In genomic region chr18:45839415-45840395, GRCh38 we compare ENCODE assay signal across 8 cellular contexts. TPM values are rescaled to one million over a fixed set of nuclear protein-coding genes. Genes with fewer than 3 reads are reported as not detected.
DNase-seq lines count a peak whose midpoint lies in the region; ATAC-seq and TF ChIP-seq lines count a peak whose summit lies in the region.

No MANE protein-coding gene starts in this region.

- H3K4me1 Mint-ChIP-seq in immature natural killer cell: peaks cover 15 to 20% of the 10 kb centered on the region in 2 donors

- TF ChIP-seq POLR2A in transverse colon (IDR thresholded peaks at IDR 0.05) (no peak), ovary (IDR thresholded peaks at IDR 0.05) (no peak)

- CTCF ChIA-PET in BJ (lab: Yijun Ruan, JAX): interaction anchor here (0.6 to 4.1 kb wide), 28 partner anchors 8 to 174 kb away, joined by 3 to 46 read pairs (median 4); partner anchors contain the start of gene SLC14A1

- no peaks in the 10 kb centered on the region for H3K9me3 Mint-ChIP-seq in immature natural killer cell

- peak; percentile 54 for ATAC-seq in GM18502 (IDR thresholded peaks at IDR 0.05; ENCODE audit: poor library complexity, unreplicated experiment)

- POLR2A ChIA-PET in BJ (lab: Charles Lee): no interaction called here

- H3K36me3 ChIP-seq in BJ (ENCODE audit: control insufficient read depth, insufficient read depth, low read length): no peaks in the 10 kb centered on the region
- no peaks in the 10 kb centered on the region for H3K36me3 ChIP-seq in ascending aorta
- H3K36me3 ChIP-seq in transverse colon: no peaks in the 10 kb centered on the region
- no peaks in the 10 kb centered on the region for H3K36me3 ChIP-seq in ovary

- DNase-seq in BJ (ENCODE audit: low read depth) (no peak), NCI-H146 treated with DMSO at 0.1 percent for 48 hours (lab: John Stamatoyannopoulos, UW; ENCODE audit: unreplicated experiment) (peak; percentile 28), ascending aorta (ENCODE audit: low spot score in 2 of 2) (no peak), immature natural killer cell (peak; percentile 13 to 38 (median 36)), transverse colon (no peak), ovary (no peak), GM20000 (ENCODE audit: low spot score) (no peak)

- H3K4me3 Mint-ChIP-seq in immature natural killer cell: peak overlapping the region; percentile 28 to 78 (median 57)

- peaks cover 2 to 19% (median 9%) of the 10 kb centered on the region in 3 donors for H3K27me3 Mint-ChIP-seq in immature natural killer cell (ENCODE audit: low read depth in 3 of 3)

- WGBS in transverse colon (ENCODE audit: low coverage in 1 of 2), 2 donors: 56% methylated on average over 13 of the region's 13 CpGs; no CpG with 5 or more reads in 1 of the 2 donors
- 50 to 56% (median 53%) methylated on average over 13 of the region's 13 CpGs for WGBS in ovary, 3 donors

- no peak overlapping the region for H3K4me3 ChIP-seq in BJ (ENCODE audit: low read depth, low read length)
- H3K4me3 ChIP-seq in ascending aorta: no peak overlapping the region
- H3K4me3 ChIP-seq in transverse colon: no peak overlapping the region
- no peak overlapping the region for H3K4me3 ChIP-seq in ovary

- H3K4me1 ChIP-seq in ascending aorta (peaks cover 2 to 14% of the 10 kb centered on the region in 2 donors), transverse colon (peaks cover 6 to 23% (median 19%) of the 10 kb centered on the region in 4 donors), ovary (ENCODE audit: insufficient read depth) (peaks cover 7% of the 10 kb centered on the region)

- TF ChIP-seq EP300 in transverse colon (IDR thresholded peaks at IDR 0.05; ENCODE audit: low read depth) (no peak), ovary (IDR thresholded peaks at IDR 0.05) (no peak)

- H3K27me3 ChIP-seq in BJ (ENCODE audit: control insufficient read depth, insufficient read depth, low read length): peaks cover 4% of the 10 kb centered on the region
- no peaks in the 10 kb centered on the region for H3K27me3 ChIP-seq in ascending aorta
- peaks cover 50% of the 10 kb centered on the region for H3K27me3 ChIP-seq in transverse colon
- no peaks in the 10 kb centered on the region for H3K27me3 ChIP-seq in ovary

- in situ Hi-C loops in transverse colon (cut with MboI; ENCODE audit: low pct_ligation_motif_present in 1 of 4, low pct_unique_long_range_greater_than_20kb in 1 of 4, low sequenced_read_pairs in 3 of 4): no loop called here

- peaks cover 0 to 4% (median 0%) of the 10 kb centered on the region in 3 donors for H3K36me3 Mint-ChIP-seq in immature natural killer cell

- peak overlapping the region in 1 of 6 donors; percentile 73 for H3K27ac Mint-ChIP-seq in immature natural killer cell

- H3K27ac ChIP-seq in ascending aorta (no peak overlapping the region), transverse colon (no peak overlapping the region), ovary (no peak overlapping the region)

- H3K9me3 ChIP-seq in ascending aorta (no peaks in the 10 kb centered on the region), transverse colon (no peaks in the 10 kb centered on the region), ovary (no peaks in the 10 kb centered on the region)

- peak; percentile 83 for TF ChIP-seq CTCF in BJ (IDR thresholded peaks at IDR 0.05; ENCODE audit: insufficient read depth, low read depth, low read length)
- peak; percentile 53 to 72 (median 59) for TF ChIP-seq CTCF in ascending aorta (IDR thresholded peaks at IDR 0.05)
- TF ChIP-seq CTCF in transverse colon (IDR thresholded peaks at IDR 0.05): peak in 4 of 5 experiments; percentile 14 to 35 (median 23)
- no peak for TF ChIP-seq CTCF in ovary (IDR thresholded peaks at IDR 0.05)
- no peak for TF ChIP-seq CTCF in GM20000 (IDR thresholded peaks at IDR 0.05; ENCODE audit: extremely low read depth, missing control alignments)

- intact Hi-C loops in ascending aorta (cut with DNase I): loop anchor here (1.0 to 2.0 kb wide), 4 partner anchors 65 to 175 kb away; no protein-coding TSS in a partner anchor
- intact Hi-C loops in transverse colon (cut with DNase I; ENCODE audit: low total_unique reads): no loop called here
- intact Hi-C loops in ovary (cut with DNase I): no loop called here

RNA-seq across cellular contexts. Expression of gene SIGLEC15, which starts 14.2 kb away (rescaled TPM):
- polyA plus RNA-seq in BJ (2011; rRNA removed) (0.04 and 0.06 TPM in 2 replicates), immature natural killer cell (under 1 TPM in 2 of 3 donors, not detected in 1; 0.09 to 0.20 TPM), ovary (under 1 TPM in 1 of 2 donors, not detected in 1; 0.05 TPM)
- 0.05 TPM in 1 of 2 replicates, not detected in the other for polyA minus RNA-seq in BJ (2011; rRNA and poly(A)+ RNA removed)
- total RNA-seq in ascending aorta (not detected), transverse colon (not detected), ovary (1 to 10 TPM in 1 of 7 donors, under 1 TPM in 4, not detected in 2; 0.12 to 1.4 (median 0.30) TPM)

Comparison
In these comparisons a context has a peak if more than half of its experiments do, and no peak if none do; other contexts are left out.
1. DNase-seq: peak in NCI-H146 treated with DMSO at 0.1 percent for 48 hours (single experiment) and immature natural killer cell (3 of 3); none in BJ (single experiment), ascending aorta (0 of 2), transverse colon (single experiment), ovary (0 of 5) and GM20000 (single experiment).
2. CTCF ChIP-seq: peak in BJ (single experiment), ascending aorta (3 of 3) and transverse colon (4 of 5); none in ovary (0 of 3) and GM20000 (single experiment).